In genomic region chr19:55285225-55285890, GRCh38 we compare ENCODE assay signal across 1 cellular context.
TF ChIP-seq lines count a peak whose summit lies in the region.

No MANE protein-coding gene starts in this region.

TF ChIP-seq in K562, 482 proteins besides CTCF, POLR2A, EP300 and RAD21:
- TF ChIP-seq RBFOX2 (IDR thresholded peaks at IDR 0.05; ENCODE audit: low read depth, low read length) (0 out of 2 replicates have a peak, but pooled peaks have one; percentile 20), ZNF3 (CRISPR knock-in tag; IDR thresholded peaks at IDR 0.05) (no peak), POLR2G (IDR thresholded peaks at IDR 0.05; ENCODE audit: low read depth, low read length) (0 out of 2 replicates have a peak, but pooled peaks have one; percentile 10), POLR2AphosphoS5 (IDR thresholded peaks at IDR 0.05; ENCODE audit: control insufficient read depth, insufficient read depth, low read depth, low read length) (no peak), NR1H2 (CRISPR knock-in tag; IDR thresholded peaks at IDR 0.05) (no peak)
TF ChIP-seq in K562: peak in this region for 2.
